In the genomic region with DNA sequence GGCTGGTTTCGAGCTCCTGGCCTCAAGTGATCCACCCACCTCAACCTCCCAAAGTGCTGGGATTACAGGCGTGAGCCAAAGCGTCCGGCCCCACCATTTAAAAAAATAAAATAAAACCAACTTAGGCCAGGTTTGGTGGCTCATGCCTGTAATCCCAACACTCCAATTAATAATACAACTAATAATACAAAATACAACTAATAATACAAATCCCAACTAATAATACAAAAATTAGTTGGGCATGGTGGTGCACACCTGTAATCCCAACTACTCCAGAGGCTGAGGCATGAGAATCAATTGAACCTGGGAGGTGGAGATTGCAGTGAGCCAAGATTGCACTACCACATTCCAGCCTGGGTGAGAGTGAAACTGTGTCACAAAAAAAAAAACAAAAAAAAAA, we compare ENCODE assay signal across 16 cellular contexts. TPM values are rescaled to one million over a fixed set of nuclear protein-coding genes. Genes with fewer than 3 reads are reported as not detected.
DNase-seq lines count a peak whose midpoint lies in the region; ATAC-seq and TF ChIP-seq lines count a peak whose summit lies in the region.
"Had no signal": no experiment of that assay in that cellular context is flagged by ENCODE, and none has a peak within 500 bp of the region (broad histone marks: within the 10 kb centered on the region; RNA-seq: fewer than 3 reads in every experiment).

No MANE protein-coding gene starts in this region.

- no peaks in the 10 kb centered on the region for H3K27me3 Mint-ChIP-seq in mesothelial cell of epicardium (ENCODE audit: low read depth)
- H3K27me3 Mint-ChIP-seq: CD4-positive, alpha-beta memory T cell had no signal

- H3K27ac ChIP-seq in KOPT-K1 (ENCODE audit: low read depth, low read length, poor library complexity, severe bottlenecking) (peak overlapping the region; percentile 72), trophoblast cell (ENCODE audit: low read depth, low read length) (no peak overlapping the region), upper lobe of left lung (no peak overlapping the region)
- H3K27ac ChIP-seq: GM23248 had no signal

- peak overlapping the region; percentile 43 for H3K27ac Mint-ChIP-seq in mesothelial cell of epicardium
- H3K27ac Mint-ChIP-seq: CD4-positive, alpha-beta memory T cell had no signal

- H3K79me1 ChIP-seq in trophoblast cell (ENCODE audit: low read length), result peaks cover 18% of the 10 kb centered on the region

- DNase-seq in mesothelial cell of epicardium (ENCODE audit: low spot score in 2 of 2, unreplicated experiment in 2 of 2) (no peak), trophoblast cell (no peak), upper lobe of left lung (no peak), KBM-7 (no peak)
- DNase-seq: C1 segment of cervical spinal cord; CD4-positive, alpha-beta memory T cell; DMS153; DND-41; GM23248; H7; HCEC 1CT had no signal

- no peaks in the 10 kb centered on the region for H3K36me3 Mint-ChIP-seq in mesothelial cell of epicardium

- H4K91ac ChIP-seq in trophoblast cell (ENCODE audit: low read depth, low read length), result peak overlapping the region; percentile 51

- H3K4me3 ChIP-seq in trophoblast cell (ENCODE audit: low read depth, low read length), result no peak overlapping the region
- H3K4me3 ChIP-seq in upper lobe of left lung, result no peak overlapping the region
- H3K4me3 ChIP-seq: GM23248 had no signal

- no peak overlapping the region for H4K8ac ChIP-seq in trophoblast cell (ENCODE audit: low read depth, low read length)

- H2AFZ ChIP-seq in trophoblast cell (ENCODE audit: insufficient read depth, low read length, poor library complexity), result no peak overlapping the region
- H2AFZ ChIP-seq: GM23248 had no signal

- TF ChIP-seq CTCF in mesothelial cell of epicardium (IDR thresholded peaks at IDR 0.05; ENCODE audit: unreplicated experiment) (no peak), upper lobe of left lung (IDR thresholded peaks at IDR 0.05) (no peak)

- H3K14ac ChIP-seq in trophoblast cell (ENCODE audit: low read length), result no peak overlapping the region

- no peak overlapping the region for H3K23ac ChIP-seq in trophoblast cell (ENCODE audit: low read length)

- peak overlapping the region; percentile 64 for H3K18ac ChIP-seq in trophoblast cell (ENCODE audit: low read length)

- peak overlapping the region; percentile 16 for H3K4ac ChIP-seq in trophoblast cell (ENCODE audit: low read depth, low read length)

- H3K9me3 ChIP-seq in KOPT-K1 (ENCODE audit: insufficient read depth, low read length, poor library complexity, severe bottlenecking), result no peaks in the 10 kb centered on the region
- no peaks in the 10 kb centered on the region for H3K9me3 ChIP-seq in trophoblast cell (ENCODE audit: insufficient read depth, low read depth, low read length)
- H3K9me3 ChIP-seq in upper lobe of left lung, result no peaks in the 10 kb centered on the region
- H3K9me3 ChIP-seq: Caco-2 had no signal

- H3K4me1 Mint-ChIP-seq in mesothelial cell of epicardium, result peaks cover 80% of the 10 kb centered on the region

- ATAC-seq in GM19328 (IDR thresholded peaks at IDR 0.05; ENCODE audit: unreplicated experiment), result no peak
- ATAC-seq in upper lobe of left lung (ENCODE audit: low FRiP score in 2 of 2), result no peak

- no peak overlapping the region for H3K9ac ChIP-seq in trophoblast cell (ENCODE audit: low read length)
- H3K9ac ChIP-seq: GM23248 had no signal

- in situ Hi-C loops in KBM-7 (cut with MboI; ENCODE audit: low pct_unique_long_range_greater_than_20kb, low sequenced_read_pairs), result no loop called here

- H3K79me2 ChIP-seq in trophoblast cell (ENCODE audit: control insufficient read depth, insufficient read depth, low read length, poor library complexity), result peaks cover 2% of the 10 kb centered on the region

- H2BK5ac ChIP-seq in trophoblast cell (ENCODE audit: low read depth, low read length, poor library complexity), result peak overlapping the region; percentile 75

- H3K4me2 ChIP-seq in trophoblast cell (ENCODE audit: low read length), result no peak overlapping the region

- no peaks in the 10 kb centered on the region for H3K9me3 Mint-ChIP-seq in mesothelial cell of epicardium
- H3K9me3 Mint-ChIP-seq: CD4-positive, alpha-beta memory T cell had no signal

- no CpG with 5 or more reads among the region's 4 CpGs for WGBS in trophoblast cell (ENCODE audit: extremely low coverage, insufficient coverage, insufficient read length)
- WGBS in upper lobe of left lung, 2 donors, result 81 to 97% methylated on average over 4 of the region's 4 CpGs

- H2BK12ac ChIP-seq in trophoblast cell (ENCODE audit: low read length), result peak overlapping the region; percentile 61

- H3K4me3 Mint-ChIP-seq in mesothelial cell of epicardium, result no peak overlapping the region
- H3K4me3 Mint-ChIP-seq: CD4-positive, alpha-beta memory T cell had no signal

- TF ChIP-seq EP300 in upper lobe of left lung (IDR thresholded peaks at IDR 0.05), result no peak

- H4K12ac ChIP-seq in trophoblast cell (ENCODE audit: low read depth, low read length), result no peak overlapping the region

- H3K4me1 ChIP-seq in trophoblast cell (ENCODE audit: control insufficient read depth in 1 of 2, insufficient read depth in 2 of 2, low read length in 2 of 2), result peaks cover 7 to 11% of the 10 kb centered on the region in 2 experiments
- peaks cover 0 to 9% (median 2%) of the 10 kb centered on the region in 4 donors for H3K4me1 ChIP-seq in upper lobe of left lung

- H2BK120ac ChIP-seq in trophoblast cell (ENCODE audit: insufficient read depth, low read length, poor library complexity), result peak overlapping the region; percentile 31

- no peak for TF ChIP-seq POLR2A in upper lobe of left lung (IDR thresholded peaks at IDR 0.05)

- peaks cover 12% of the 10 kb centered on the region; the same call in 1 of the 2 replicates for H3K36me3 ChIP-seq in KOPT-K1 (ENCODE audit: insufficient read depth, low read length)
- no peaks in the 10 kb centered on the region for H3K36me3 ChIP-seq in trophoblast cell (ENCODE audit: control insufficient read depth in 1 of 2, insufficient read depth in 2 of 2, low read length in 2 of 2)
- H3K36me3 ChIP-seq in upper lobe of left lung, result no peaks in the 10 kb centered on the region

- peak overlapping the region; percentile 72 for H2AK5ac ChIP-seq in trophoblast cell (ENCODE audit: low read length)

- H3K27me3 ChIP-seq in trophoblast cell (ENCODE audit: insufficient read depth, low read length), result no peaks in the 10 kb centered on the region
- no peaks in the 10 kb centered on the region for H3K27me3 ChIP-seq in upper lobe of left lung

RNA-seq across cellular contexts. Expression of a gene that starts 27.6 kb away (rescaled TPM):
- total RNA-seq in mesothelial cell of epicardium (21.7 to 22.5 TPM (median 22.1 TPM) in 3 replicates), upper lobe of left lung (10 to 100 TPM in 1 of 6 donors, 1 to 10 TPM in 5; 4.3 to 11.5 (median 7.2) TPM)
- polyA plus RNA-seq in trophoblast cell (2013), result 13.5 and 14.0 TPM in 2 replicates

RNA-seq across cellular contexts. Expression of a gene that starts 32.9 kb away (rescaled TPM):
- total RNA-seq in mesothelial cell of epicardium (0.75 to 1.4 TPM (median 1.1 TPM) in 3 replicates), upper lobe of left lung (10 to 100 TPM in 2 of 6 donors, not detected in 4; 12.6 to 21.8 TPM)
- 0.14 TPM in 2 replicates for polyA plus RNA-seq in trophoblast cell (2013)
- total RNA-seq: A673; Caco-2; CD4-positive, alpha-beta memory T cell; GM23248; H1 had no signal
- polyA plus RNA-seq: CD4-positive, alpha-beta memory T cell; GM23248; H1 had no signal
